Comparison of ENCODE assay signal across 1 cellular context in genomic region chr6:168331058-168331457, GRCh38.
TF ChIP-seq lines count a peak whose summit lies in the region.

No MANE protein-coding gene starts in this region.

TF ChIP-seq in HepG2, 621 proteins besides CTCF, POLR2A, EP300 and RAD21 (continued from another document and continues in another):
- TF ChIP-seq ZGPAT (CRISPR knock-in tag; IDR thresholded peaks at IDR 0.05) (no peak), ZNF530 (CRISPR knock-in tag; IDR thresholded peaks at IDR 0.05; ENCODE audit: low read depth) (no peak), PLSCR1 (CRISPR knock-in tag; IDR thresholded peaks at IDR 0.05; ENCODE audit: borderline replicate concordance) (no peak), U2AF1 (optimal IDR thresholded peaks at IDR 0.05; ENCODE audit: low read depth, low read length) (no peak), ELF4 (CRISPR knock-in tag; IDR thresholded peaks at IDR 0.05; ENCODE audit: borderline replicate concordance) (no peak), DNMT1 (CRISPR knock-in tag; IDR thresholded peaks at IDR 0.05) (no peak), ZBTB2 (CRISPR knock-in tag; IDR thresholded peaks at IDR 0.05; ENCODE audit: low read depth) (no peak), ZNF143 (CRISPR knock-in tag; IDR thresholded peaks at IDR 0.05) (no peak), PATZ1 (CRISPR knock-in tag; IDR thresholded peaks at IDR 0.05) (0 out of 2 replicates have a peak, but pooled peaks have one; percentile 26), CCDC6 (CRISPR knock-in tag; IDR thresholded peaks at IDR 0.05) (no peak), ZSCAN25 (CRISPR knock-in tag; IDR thresholded peaks at IDR 0.05) (no peak), REPIN1 (CRISPR knock-in tag; IDR thresholded peaks at IDR 0.05; ENCODE audit: borderline replicate concordance, low read depth) (no peak), ZKSCAN1 (IDR thresholded peaks at IDR 0.05; ENCODE audit: low read length) (no peak), FOSL2 (CRISPR knock-in tag; IDR thresholded peaks at IDR 0.05) (peak; percentile 47; the same call in 1 of the 2 replicates), LCORL (IDR thresholded peaks at IDR 0.05) (no peak), LCORL (CRISPR knock-in tag; IDR thresholded peaks at IDR 0.05) (no peak), ZBTB43 (CRISPR knock-in tag; conservative IDR thresholded peaks at IDR 0.05) (0 out of 2 replicates have a peak, but pooled peaks have one; percentile 30), WIZ (CRISPR knock-in tag; IDR thresholded peaks at IDR 0.05) (no peak), FOXM1 (CRISPR knock-in tag; IDR thresholded peaks at IDR 0.05) (no peak), ZNF687 (CRISPR knock-in tag; IDR thresholded peaks at IDR 0.05) (no peak), ZNF792 (CRISPR knock-in tag; IDR thresholded peaks at IDR 0.05) (no peak), MBD4 (IDR thresholded peaks at IDR 0.05; ENCODE audit: borderline replicate concordance, low read length) (no peak), ZNF280D (CRISPR knock-in tag; IDR thresholded peaks at IDR 0.05) (no peak), PITX1 (CRISPR knock-in tag; IDR thresholded peaks at IDR 0.05) (no peak), ZSCAN21 (CRISPR knock-in tag; IDR thresholded peaks at IDR 0.05; ENCODE audit: borderline replicate concordance) (no peak), ZNF740 (CRISPR knock-in tag; IDR thresholded peaks at IDR 0.05) (no peak), KLF11 (CRISPR knock-in tag; IDR thresholded peaks at IDR 0.05) (no peak), ZNF510 (CRISPR knock-in tag; IDR thresholded peaks at IDR 0.05; ENCODE audit: low read depth) (no peak), ZNF142 (CRISPR knock-in tag; IDR thresholded peaks at IDR 0.05) (no peak), ZNF235 (CRISPR knock-in tag; IDR thresholded peaks at IDR 0.05; ENCODE audit: borderline replicate concordance) (no peak), THYN1 (CRISPR knock-in tag; IDR thresholded peaks at IDR 0.05; ENCODE audit: borderline replicate concordance, low read depth) (no peak), GZF1 (CRISPR knock-in tag; IDR thresholded peaks at IDR 0.05) (no peak), ZBTB25 (CRISPR knock-in tag; IDR thresholded peaks at IDR 0.05) (0 out of 2 replicates have a peak, but pooled peaks have one; percentile 30), IRF9 (CRISPR knock-in tag; IDR thresholded peaks at IDR 0.05; ENCODE audit: borderline replicate concordance) (no peak), ZBTB3 (CRISPR knock-in tag; IDR thresholded peaks at IDR 0.05; ENCODE audit: borderline replicate concordance, low read depth) (no peak)
